Comparison of ENCODE assay signal across 8 cellular contexts in the genomic region with DNA sequence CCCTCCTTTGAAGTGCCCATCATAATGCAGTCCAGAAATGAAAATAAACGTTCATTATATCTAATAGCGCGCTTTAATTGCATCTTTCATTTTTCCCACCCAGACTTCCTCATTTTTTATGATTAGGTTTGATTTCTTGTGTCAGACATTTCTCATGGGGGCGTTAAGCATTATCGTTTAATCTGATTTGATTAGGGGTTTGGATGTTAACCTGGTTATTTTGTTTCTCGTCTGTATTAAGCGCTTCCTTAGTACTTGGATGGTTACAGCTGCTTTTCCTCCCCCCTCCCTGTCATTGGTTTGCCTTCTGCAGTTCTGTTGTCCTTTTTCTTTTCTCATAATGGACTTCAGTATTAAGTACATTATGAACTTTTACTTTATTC. TPM values are rescaled to one million over a fixed set of nuclear protein-coding genes. Genes with fewer than 3 reads are reported as not detected.
A peak's percentile ranks its signal among the peaks of the same experiment; 100 is the strongest.
DNase-seq lines count a peak whose midpoint lies in the region; ATAC-seq lines count a peak whose summit lies in the region.

No MANE protein-coding gene starts in this region.

- POLR2A ChIA-PET in activated CD4-positive, alpha-beta memory T cell treated with anti-CD3 and anti-CD28 coated beads, Interleukin-2, amount 10 ng/mL, durations not matched to agents 7 days and 5 days (lab: Charles Lee): interaction anchor here (0.6 to 6.5 kb wide), 10 partner anchors 9 to 103 kb away, joined by 3 to 248 read pairs (median 6); partner anchors contain the start of genes JMJD6 and METTL23

- H3K4me3 ChIP-seq in iPS-15b (ENCODE audit: low read depth, low read length) (peak overlapping the region; percentile 60), subcutaneous abdominal adipose tissue (ENCODE audit: low read depth in 1 of 5, low read length in 5 of 5) (peak overlapping the region; percentile 90 to 99 (median 95))

- H3K4me1 Mint-ChIP-seq in T-helper 1 cell treated with Interleukin-12 subunit alpha and Interleukin-12 subunit beta and Interleukin-4 antibody, amounts not matched to agents 30 μg/mL and 1 μg/mL, for 36 hours (ENCODE audit: low read depth): peaks cover 32% of the 10 kb centered on the region
- peaks cover 42% of the 10 kb centered on the region for H3K4me1 Mint-ChIP-seq in activated CD4-positive, alpha-beta memory T cell treated with anti-CD3 and anti-CD28 coated beads, Interleukin-2, amount 10 ng/mL, durations not matched to agents 7 days and 5 days

- peak overlapping the region; percentile 94 for H3K4me3 Mint-ChIP-seq in T-helper 1 cell treated with Interleukin-12 subunit alpha and Interleukin-12 subunit beta and Interleukin-4 antibody, amounts not matched to agents 30 μg/mL and 1 μg/mL, for 36 hours
- peak overlapping the region; percentile 92 for H3K4me3 Mint-ChIP-seq in activated CD4-positive, alpha-beta memory T cell treated with anti-CD3 and anti-CD28 coated beads, Interleukin-2, amount 10 ng/mL, durations not matched to agents 7 days and 5 days

- H3K27me3 ChIP-seq in iPS-15b (ENCODE audit: control insufficient read depth, insufficient read depth, low read length) (no peaks in the 10 kb centered on the region), subcutaneous abdominal adipose tissue (ENCODE audit: control insufficient read depth in 5 of 5, insufficient read depth in 4 of 5, low read length in 5 of 5) (no peaks in the 10 kb centered on the region)

- H3K27ac Mint-ChIP-seq in T-helper 1 cell treated with Interleukin-12 subunit alpha and Interleukin-12 subunit beta and Interleukin-4 antibody, amounts not matched to agents 30 μg/mL and 1 μg/mL, for 36 hours: peak overlapping the region; percentile 98
- peak overlapping the region; percentile 98 for H3K27ac Mint-ChIP-seq in activated CD4-positive, alpha-beta memory T cell treated with anti-CD3 and anti-CD28 coated beads, Interleukin-2, amount 10 ng/mL, durations not matched to agents 7 days and 5 days

- H3K27ac ChIP-seq in subcutaneous abdominal adipose tissue (ENCODE audit: low read depth, low read length): peak overlapping the region; percentile 99

- ATAC-seq in HG03280 (IDR thresholded peaks at IDR 0.05; ENCODE audit: unreplicated experiment): no peak

- CTCF ChIA-PET in activated CD4-positive, alpha-beta memory T cell treated with anti-CD3 and anti-CD28 coated beads, Interleukin-2, amount 10 ng/mL, durations not matched to agents 7 days and 5 days (lab: Charles Lee): interaction anchor here (1.0 to 3.9 kb wide), 3 partner anchors 11 to 23 kb away, joined by 3 to 29 read pairs (median 3); partner anchors contain the start of genes JMJD6 and METTL23

- H3K9ac ChIP-seq in iPS-15b (ENCODE audit: low read depth, low read length): peak overlapping the region; percentile 2
- peak overlapping the region; percentile 87 to 94 (median 89) for H3K9ac ChIP-seq in subcutaneous abdominal adipose tissue (ENCODE audit: low read length in 5 of 5)

- peaks cover 35% of the 10 kb centered on the region for H3K36me3 Mint-ChIP-seq in T-helper 1 cell treated with Interleukin-12 subunit alpha and Interleukin-12 subunit beta and Interleukin-4 antibody, amounts not matched to agents 30 μg/mL and 1 μg/mL, for 36 hours (ENCODE audit: low read depth)
- H3K36me3 Mint-ChIP-seq in activated CD4-positive, alpha-beta memory T cell treated with anti-CD3 and anti-CD28 coated beads, Interleukin-2, amount 10 ng/mL, durations not matched to agents 7 days and 5 days (ENCODE audit: low read depth): peaks cover 51% of the 10 kb centered on the region

- H3K36me3 ChIP-seq in iPS-15b (ENCODE audit: control insufficient read depth, insufficient read depth, low read length) (peaks cover 31% of the 10 kb centered on the region), subcutaneous abdominal adipose tissue (ENCODE audit: control insufficient read depth in 5 of 5, insufficient read depth in 5 of 5, low read length in 5 of 5) (peaks cover 20 to 37% (median 24%) of the 10 kb centered on the region in 5 donors)

- H3K4me1 ChIP-seq in iPS-15b (ENCODE audit: control insufficient read depth, insufficient read depth, low read length): peaks cover 12% of the 10 kb centered on the region
- peaks cover 18 to 50% (median 40%) of the 10 kb centered on the region in 5 donors for H3K4me1 ChIP-seq in subcutaneous abdominal adipose tissue (ENCODE audit: control insufficient read depth in 5 of 5, insufficient read depth in 5 of 5, low read length in 5 of 5)

- H3K9me3 Mint-ChIP-seq in T-helper 1 cell treated with Interleukin-12 subunit alpha and Interleukin-12 subunit beta and Interleukin-4 antibody, amounts not matched to agents 30 μg/mL and 1 μg/mL, for 36 hours: no peaks in the 10 kb centered on the region
- no peaks in the 10 kb centered on the region for H3K9me3 Mint-ChIP-seq in activated CD4-positive, alpha-beta memory T cell treated with anti-CD3 and anti-CD28 coated beads, Interleukin-2, amount 10 ng/mL, durations not matched to agents 7 days and 5 days

- H3K27me3 Mint-ChIP-seq in T-helper 1 cell treated with Interleukin-12 subunit alpha and Interleukin-12 subunit beta and Interleukin-4 antibody, amounts not matched to agents 30 μg/mL and 1 μg/mL, for 36 hours (ENCODE audit: low read depth): no peaks in the 10 kb centered on the region
- no peaks in the 10 kb centered on the region for H3K27me3 Mint-ChIP-seq in activated CD4-positive, alpha-beta memory T cell treated with anti-CD3 and anti-CD28 coated beads, Interleukin-2, amount 10 ng/mL, durations not matched to agents 7 days and 5 days

- DNase-seq in T-helper 1 cell (no peak), pons (ENCODE audit: low spot score) (no peak)
- DNase-seq in activated CD4-positive, alpha-beta memory T cell treated with anti-CD3 and anti-CD28 coated beads, Interleukin-2, amount 10 ng/mL, durations not matched to agents 7 days and 5 days: no peak
- no peak for DNase-seq in stimulated activated CD4-positive, alpha-beta T cell treated with anti-CD3 and anti-CD28 coated beads, Interleukin-4, amount 100 ng/mL, for 4 hours

- H3K9me3 ChIP-seq in iPS-15b (ENCODE audit: control insufficient read depth, insufficient read depth, low read length) (no peaks in the 10 kb centered on the region), subcutaneous abdominal adipose tissue (ENCODE audit: control insufficient read depth in 5 of 5, low read length in 5 of 5) (no peaks in the 10 kb centered on the region)

RNA-seq across cellular contexts. Expression of gene MFSD11, which starts 0.5 kb away (rescaled TPM):
- total RNA-seq in activated CD4-positive, alpha-beta memory T cell treated with anti-CD3 and anti-CD28 coated beads, Interleukin-2, amount 10 ng/mL, durations not matched to agents 7 days and 5 days: 10 to 100 TPM; 24.5 to 28.2 TPM

RNA-seq across cellular contexts. Expression of gene SRSF2, which starts 1.3 kb away (rescaled TPM):
- 100 to 1,000 TPM; 316 to 325 TPM for total RNA-seq in activated CD4-positive, alpha-beta memory T cell treated with anti-CD3 and anti-CD28 coated beads, Interleukin-2, amount 10 ng/mL, durations not matched to agents 7 days and 5 days

RNA-seq across cellular contexts. Expression of gene METTL23, which starts 11.8 kb away (rescaled TPM):
- total RNA-seq in activated CD4-positive, alpha-beta memory T cell treated with anti-CD3 and anti-CD28 coated beads, Interleukin-2, amount 10 ng/mL, durations not matched to agents 7 days and 5 days: 10 to 100 TPM; 43.0 to 48.0 TPM

RNA-seq across cellular contexts. Expression of gene JMJD6, which starts 12.1 kb away (rescaled TPM):
- 10 to 100 TPM; 66.8 to 68.0 TPM for total RNA-seq in activated CD4-positive, alpha-beta memory T cell treated with anti-CD3 and anti-CD28 coated beads, Interleukin-2, amount 10 ng/mL, durations not matched to agents 7 days and 5 days

RNA-seq across cellular contexts. Expression of gene MXRA7, which starts 27.7 kb away (rescaled TPM):
- 1 to 10 TPM; 7.5 to 8.5 TPM for total RNA-seq in activated CD4-positive, alpha-beta memory T cell treated with anti-CD3 and anti-CD28 coated beads, Interleukin-2, amount 10 ng/mL, durations not matched to agents 7 days and 5 days
